20 cellular contexts compared by ENCODE assay signal in genomic region chr12:131493068-131493826, GRCh38.
"Had no signal": no experiment of that assay in that cellular context is flagged by ENCODE, and none has a peak within 500 bp of the region (broad histone marks: within the 10 kb centered on the region; RNA-seq: fewer than 3 reads in every experiment).

No MANE protein-coding gene starts in this region.

- H3K9me3 Mint-ChIP-seq: activated T-cell treated with anti-CD3 and anti-CD28 coated beads, Interleukin-2, amount 50 U/mL, for 4 hours; dendritic cell treated with granulocyte-macrophage colony-stimulating factor and Interleukin-4, amounts not matched to agents 40 ng/mL and 50 ng/mL, for 4 days; immature natural killer cell; mesothelial cell of epicardium; nephron; stimulated activated memory B cell treated with anti-CD40 and anti-IgM and Interleukin-4, amounts not matched to agents 10 μg/mL and 1 μg/mL and 100 μg/mL, for 72 hours; T-helper 1 cell treated with Interleukin-12 subunit alpha and Interleukin-12 subunit beta and Interleukin-4 antibody, amounts not matched to agents 30 μg/mL and 1 μg/mL, for 36 hours had no signal

- H3K27ac ChIP-seq: esophagus squamous epithelium, heart right ventricle, lower lobe of right lung, parathyroid adenoma, thyroid gland had no signal

- H3K4me1 Mint-ChIP-seq: immature natural killer cell; mesothelial cell of epicardium; stimulated activated memory B cell treated with anti-CD40 and anti-IgM and Interleukin-4, amounts not matched to agents 10 μg/mL and 1 μg/mL and 100 μg/mL, for 72 hours had no signal

- H3K36me3 ChIP-seq: esophagus squamous epithelium, heart right ventricle, lower lobe of right lung, thyroid gland had no signal

- H3K27me3 Mint-ChIP-seq: activated naive CD8-positive, alpha-beta T cell had no signal

- H3K4me2 ChIP-seq: smooth muscle cell had no signal

- DNase-seq: activated CD4-positive, alpha-beta T cell treated with anti-CD3 and anti-CD28 coated beads, Interleukin-2, amount 50 U/mL, for 4 hours; activated CD4-positive, CD25-positive, alpha-beta regulatory T cell treated with anti-CD3 and anti-CD28 coated beads, Interleukin-2, amount 50 U/mL, for 72 hours; activated gamma-delta T cell treated with Interleukin-2 at 50 U/mL for 16 hours; activated T-cell treated with anti-CD3 and anti-CD28 coated beads, Interleukin-2, amount 50 U/mL, for 4 hours; effector memory CD4-positive, alpha-beta T cell; esophagus squamous epithelium; heart right ventricle; immature natural killer cell; lower lobe of right lung; stimulated activated CD4-positive, alpha-beta T cell treated with anti-CD3 and anti-CD28 coated beads, Interleukin-4, amount 100 ng/mL, for 24 hours; thyroid gland had no signal

- H3K4me1 ChIP-seq: lower lobe of right lung, parathyroid adenoma had no signal

- ATAC-seq: activated T-cell treated with anti-CD3 and anti-CD28 coated beads, Interleukin-2, amount 50 U/mL, for 4 hours; sciatic nerve; stimulated activated memory B cell treated with anti-CD40 and anti-IgM and Interleukin-4, amounts not matched to agents 10 μg/mL and 1 μg/mL and 100 μg/mL, for 72 hours had no signal

- H3K27me3 ChIP-seq: thyroid gland had no signal

- H3K9ac ChIP-seq: parathyroid adenoma had no signal

- H3K36me3 Mint-ChIP-seq: activated naive CD8-positive, alpha-beta T cell; immature natural killer cell; mesothelial cell of epicardium; stimulated activated memory B cell treated with anti-CD40 and anti-IgM and Interleukin-4, amounts not matched to agents 10 μg/mL and 1 μg/mL and 100 μg/mL, for 72 hours had no signal

- H3K4me3 ChIP-seq: esophagus squamous epithelium, heart right ventricle, lower lobe of right lung, smooth muscle cell, thyroid gland had no signal

- H3K27ac Mint-ChIP-seq: activated naive CD8-positive, alpha-beta T cell; dendritic cell treated with granulocyte-macrophage colony-stimulating factor and Interleukin-4, amounts not matched to agents 40 ng/mL and 50 ng/mL, for 4 days; immature natural killer cell; mesothelial cell of epicardium; nephron; stimulated activated memory B cell treated with anti-CD40 and anti-IgM and Interleukin-4, amounts not matched to agents 10 μg/mL and 1 μg/mL and 100 μg/mL, for 72 hours; T-helper 1 cell treated with Interleukin-12 subunit alpha and Interleukin-12 subunit beta and Interleukin-4 antibody, amounts not matched to agents 30 μg/mL and 1 μg/mL, for 36 hours had no signal

- H3K79me2 ChIP-seq: parathyroid adenoma had no signal

- H3K4me3 Mint-ChIP-seq: activated naive CD8-positive, alpha-beta T cell; activated T-cell treated with anti-CD3 and anti-CD28 coated beads, Interleukin-2, amount 50 U/mL, for 4 hours; dendritic cell treated with granulocyte-macrophage colony-stimulating factor and Interleukin-4, amounts not matched to agents 40 ng/mL and 50 ng/mL, for 4 days; immature natural killer cell; mesothelial cell of epicardium; nephron; stimulated activated memory B cell treated with anti-CD40 and anti-IgM and Interleukin-4, amounts not matched to agents 10 μg/mL and 1 μg/mL and 100 μg/mL, for 72 hours; T-helper 1 cell treated with Interleukin-12 subunit alpha and Interleukin-12 subunit beta and Interleukin-4 antibody, amounts not matched to agents 30 μg/mL and 1 μg/mL, for 36 hours had no signal
